In genomic region chr3:102181202-102181920, GRCh38 we compare ENCODE assay signal across 11 cellular contexts.
DNase-seq lines count a peak whose midpoint lies in the region; ATAC-seq and TF ChIP-seq lines count a peak whose summit lies in the region.
"Had no signal": no experiment of that assay in that cellular context is flagged by ENCODE, and none has a peak within 500 bp of the region (broad histone marks: within the 10 kb centered on the region; RNA-seq: fewer than 3 reads in every experiment).

No MANE protein-coding gene starts in this region.

- H3K4me2 ChIP-seq in fibroblast of lung (ENCODE audit: extremely low read depth, insufficient read depth, low read length) (no peak overlapping the region), osteoblast (ENCODE audit: insufficient read depth, low read length) (peak overlapping the region; percentile 78)

- H3K9me3 Mint-ChIP-seq in CD8-positive, alpha-beta memory T cell: no peaks in the 10 kb centered on the region
- H3K9me3 Mint-ChIP-seq: stimulated activated effector memory CD8-positive, alpha-beta T cell treated with anti-CD3 and anti-CD28 coated beads, Interleukin-12 subunit alpha, Interleukin-12 subunit beta, amount 100 ng/mL, for 72 hours had no signal

- TF ChIP-seq CTCF in fibroblast of lung (conservative IDR thresholded peaks at IDR 0.05 in 1 of 2, IDR thresholded peaks at IDR 0.05 in 1 of 2; ENCODE audit: low read depth in 1 of 2, low read length in 2 of 2): no peak
- TF ChIP-seq CTCF in osteoblast (IDR thresholded peaks at IDR 0.05; ENCODE audit: extremely low read depth, low read depth, low read length): no peak

- H2AFZ ChIP-seq in fibroblast of lung (ENCODE audit: low read length) (no peak overlapping the region), osteoblast (ENCODE audit: low read length) (peak overlapping the region; percentile 57)

- H3K27me3 Mint-ChIP-seq in CD8-positive, alpha-beta memory T cell: peaks cover 0 to 4% of the 10 kb centered on the region in 2 donors

- no peaks in the 10 kb centered on the region for H3K36me3 Mint-ChIP-seq in CD8-positive, alpha-beta memory T cell
- H3K36me3 Mint-ChIP-seq: stimulated activated effector memory CD8-positive, alpha-beta T cell treated with anti-CD3 and anti-CD28 coated beads, Interleukin-12 subunit alpha, Interleukin-12 subunit beta, amount 100 ng/mL, for 72 hours had no signal

- H3K9ac ChIP-seq in fibroblast of lung (ENCODE audit: insufficient read depth, low read length): no peak overlapping the region

- H3K36me3 ChIP-seq in fibroblast of lung (ENCODE audit: control insufficient read depth, insufficient read depth, low read length): no peaks in the 10 kb centered on the region
- no peaks in the 10 kb centered on the region for H3K36me3 ChIP-seq in osteoblast (ENCODE audit: insufficient read depth, low read length)
- H3K36me3 ChIP-seq in CD8-positive, alpha-beta memory T cell (ENCODE audit: insufficient read depth, low read length): no peaks in the 10 kb centered on the region

- POLR2A ChIA-PET in CD8-positive, alpha-beta memory T cell (lab: Charles Lee): no interaction called here

- H4K20me1 ChIP-seq in fibroblast of lung (ENCODE audit: control insufficient read depth, extremely low read depth, insufficient read depth, low read length) (no peaks in the 10 kb centered on the region), osteoblast (ENCODE audit: insufficient read depth, low read length) (no peaks in the 10 kb centered on the region)

- H3K9me3 ChIP-seq in fibroblast of lung (ENCODE audit: control insufficient read depth, insufficient read depth, low read depth, low read length) (no peaks in the 10 kb centered on the region), osteoblast (ENCODE audit: low read depth, low read length) (no peaks in the 10 kb centered on the region)
- no peaks in the 10 kb centered on the region for H3K9me3 ChIP-seq in CD8-positive, alpha-beta memory T cell (ENCODE audit: low read length)

- DNase-seq in ACHN: peak; percentile 82
- DNase-seq in NCI-H2196 (lab: John Stamatoyannopoulos, UW; ENCODE audit: unreplicated experiment): peak; percentile 47
- peak; percentile 83 to 86 for DNase-seq in fibroblast of lung (ENCODE audit: low read depth in 2 of 2)
- DNase-seq in osteoblast (ENCODE audit: insufficient read length, low spot score, missing footprints): peak; percentile 32
- no peak for DNase-seq in NK-92 (lab: John Stamatoyannopoulos, UW; ENCODE audit: unreplicated experiment)
- no peak for DNase-seq in NCI-H1048 (lab: John Stamatoyannopoulos, UW)
- DNase-seq in CD8-positive, alpha-beta memory T cell: no peak
- DNase-seq: NCI-H1694, occipital lobe had no signal

- H3K4me1 ChIP-seq in fibroblast of lung (ENCODE audit: control insufficient read depth, extremely low read depth, insufficient read depth, low read length) (peaks cover 9% of the 10 kb centered on the region), osteoblast (ENCODE audit: insufficient read depth, low read length) (peaks cover 42% of the 10 kb centered on the region)
- peaks cover 6% of the 10 kb centered on the region for H3K4me1 ChIP-seq in CD8-positive, alpha-beta memory T cell (ENCODE audit: insufficient read depth, low read length)

- in situ Hi-C loops in ACHN (cut with HindIII; ENCODE audit: low pct_ligation_motif_present, low pct_unique_long_range_greater_than_20kb, low sequenced_read_pairs): no loop called here

- H3K27ac Mint-ChIP-seq in CD8-positive, alpha-beta memory T cell: no peak overlapping the region
- H3K27ac Mint-ChIP-seq: stimulated activated effector memory CD8-positive, alpha-beta T cell treated with anti-CD3 and anti-CD28 coated beads, Interleukin-12 subunit alpha, Interleukin-12 subunit beta, amount 100 ng/mL, for 72 hours had no signal

- H3K27ac ChIP-seq in fibroblast of lung (ENCODE audit: insufficient read depth, low read length): peak overlapping the region; percentile 76
- H3K27ac ChIP-seq in osteoblast (ENCODE audit: low read depth, low read length): peak overlapping the region; percentile 97
- H3K27ac ChIP-seq in CD8-positive, alpha-beta memory T cell (ENCODE audit: low read depth, low read length): no peak overlapping the region

- no peak overlapping the region for H3K4me3 ChIP-seq in fibroblast of lung (replicated peaks in 1 of 4; ENCODE audit: control extremely low read depth in 1 of 4, insufficient read depth in 1 of 4, low read depth in 3 of 4, low read length in 4 of 4)
- peak overlapping the region; percentile 7 for H3K4me3 ChIP-seq in osteoblast (ENCODE audit: insufficient read depth, low read length)
- H3K4me3 ChIP-seq in CD8-positive, alpha-beta memory T cell (ENCODE audit: low read length): no peak overlapping the region

- H3K27me3 ChIP-seq in fibroblast of lung (ENCODE audit: control insufficient read depth, insufficient read depth, low read length) (no peaks in the 10 kb centered on the region), osteoblast (ENCODE audit: insufficient read depth, low read length) (no peaks in the 10 kb centered on the region)
- H3K27me3 ChIP-seq in CD8-positive, alpha-beta memory T cell (ENCODE audit: insufficient read depth, low read length, poor library complexity, severe bottlenecking): no peaks in the 10 kb centered on the region

- ATAC-seq in HG03521 (IDR thresholded peaks at IDR 0.05; ENCODE audit: unreplicated experiment): no peak
- ATAC-seq: stimulated activated effector memory CD8-positive, alpha-beta T cell treated with anti-CD3 and anti-CD28 coated beads, Interleukin-12 subunit alpha, Interleukin-12 subunit beta, amount 100 ng/mL, for 72 hours had no signal

- CTCF ChIA-PET in CD8-positive, alpha-beta memory T cell (lab: Charles Lee): no interaction called here

- H3K79me2 ChIP-seq in fibroblast of lung (ENCODE audit: control insufficient read depth, insufficient read depth, low read length) (no peaks in the 10 kb centered on the region), osteoblast (ENCODE audit: insufficient read depth, low read length) (no peaks in the 10 kb centered on the region)

- no peak overlapping the region for H3K4me3 Mint-ChIP-seq in CD8-positive, alpha-beta memory T cell
- H3K4me3 Mint-ChIP-seq: stimulated activated effector memory CD8-positive, alpha-beta T cell treated with anti-CD3 and anti-CD28 coated beads, Interleukin-12 subunit alpha, Interleukin-12 subunit beta, amount 100 ng/mL, for 72 hours had no signal

- H3K4me1 Mint-ChIP-seq in CD8-positive, alpha-beta memory T cell: no peaks in the 10 kb centered on the region
- H3K4me1 Mint-ChIP-seq: stimulated activated effector memory CD8-positive, alpha-beta T cell treated with anti-CD3 and anti-CD28 coated beads, Interleukin-12 subunit alpha, Interleukin-12 subunit beta, amount 100 ng/mL, for 72 hours had no signal

Comparison
In these comparisons a context has a peak if more than half of its experiments do, and no peak if none do; other contexts are left out.
1. DNase-seq: peak in ACHN (single experiment), NCI-H2196 (single experiment), fibroblast of lung (2 of 2) and osteoblast (single experiment); none in NK-92 (single experiment), NCI-H1048 (single experiment) and CD8-positive, alpha-beta memory T cell (0 of 5).